ENCODE assay signal across 20 cellular contexts in genomic region chr9:71270554-71270953, GRCh38.
DNase-seq lines count a peak whose midpoint lies in the region; ATAC-seq, FAIRE-seq and TF ChIP-seq lines count a peak whose summit lies in the region.
"Had no signal": no experiment of that assay in that cellular context is flagged by ENCODE, and none has a peak within 500 bp of the region (broad histone marks: within the 10 kb centered on the region; RNA-seq: fewer than 3 reads in every experiment).

No MANE protein-coding gene starts in this region.

- no peak overlapping the region for H3K4me3 Mint-ChIP-seq in activated naive CD8-positive, alpha-beta T cell treated with anti-CD3 and anti-CD28 coated beads, Interleukin-2, amount 50 U/mL, for 24 hours
- H3K4me3 Mint-ChIP-seq: CD8-positive, alpha-beta T cell; GM23338 had no signal

- no peak overlapping the region for H3K4me3 ChIP-seq in SU-DHL-6 (ENCODE audit: insufficient read depth, low read length, poor library complexity, severe bottlenecking)
- no peak overlapping the region for H3K4me3 ChIP-seq in fibroblast of mammary gland (ENCODE audit: control insufficient read depth, low read depth, low read length)
- H3K4me3 ChIP-seq in trophoblast cell (ENCODE audit: low read depth, low read length) = no peak overlapping the region
- H3K4me3 ChIP-seq: A549; BLaER1 treated with 17β-estradiol and CSF1 and Interleukin-3, amounts not matched to agents 10 nM and 100 nM; GM23338; SK-N-MC had no signal

- H3K14ac ChIP-seq in trophoblast cell (ENCODE audit: low read length) = no peak overlapping the region

- no peak overlapping the region for H2AFZ ChIP-seq in SU-DHL-6 (ENCODE audit: low read depth, low read length, severe bottlenecking)
- H2AFZ ChIP-seq in trophoblast cell (ENCODE audit: insufficient read depth, low read length, poor library complexity) = no peak overlapping the region
- H2AFZ ChIP-seq: GM23338 had no signal

- no peak overlapping the region for H3K18ac ChIP-seq in trophoblast cell (ENCODE audit: low read length)

- no peaks in the 10 kb centered on the region for H3K36me3 Mint-ChIP-seq in activated naive CD8-positive, alpha-beta T cell treated with anti-CD3 and anti-CD28 coated beads, Interleukin-2, amount 50 U/mL, for 24 hours (ENCODE audit: low read depth)
- H3K36me3 Mint-ChIP-seq: CD8-positive, alpha-beta T cell had no signal

- no peak overlapping the region for H4K8ac ChIP-seq in trophoblast cell (ENCODE audit: low read depth, low read length)

- H3K9me2 ChIP-seq in SU-DHL-6 (replicated peaks; ENCODE audit: insufficient read depth, low read length) = no peaks in the 10 kb centered on the region

- H3K4me1 ChIP-seq in trophoblast cell (ENCODE audit: control insufficient read depth in 1 of 2, insufficient read depth in 2 of 2, low read length in 2 of 2) = no peaks in the 10 kb centered on the region
- H3K4me1 ChIP-seq: A549 had no signal

- no peak for TF ChIP-seq POLR2A in H54 (IDR thresholded peaks at IDR 0.05; ENCODE audit: low read depth, low read length)

- no peak overlapping the region for H4K91ac ChIP-seq in trophoblast cell (ENCODE audit: low read depth, low read length)

- 0 out of 2 replicates have a peak overlapping the region, but pooled peaks have one; percentile 17 for H3K27ac ChIP-seq in SU-DHL-6 (ENCODE audit: low read depth, low read length)
- H3K27ac ChIP-seq in trophoblast cell (ENCODE audit: low read depth, low read length) = no peak overlapping the region
- H3K27ac ChIP-seq: A549; BLaER1 treated with 17β-estradiol and CSF1 and Interleukin-3, amounts not matched to agents 10 nM and 100 nM; SK-N-MC had no signal

- H3K27ac Mint-ChIP-seq in activated naive CD8-positive, alpha-beta T cell treated with anti-CD3 and anti-CD28 coated beads, Interleukin-2, amount 50 U/mL, for 24 hours = no peak overlapping the region
- H3K27ac Mint-ChIP-seq: CD8-positive, alpha-beta T cell; GM23338 had no signal

- no peak overlapping the region for H2AK5ac ChIP-seq in trophoblast cell (ENCODE audit: low read length)

- H3K4me2 ChIP-seq in SU-DHL-6 (ENCODE audit: low read depth, low read length, poor library complexity, severe bottlenecking) = no peak overlapping the region
- H3K4me2 ChIP-seq in trophoblast cell (ENCODE audit: low read length) = no peak overlapping the region
- H3K4me2 ChIP-seq: A549; BLaER1 treated with 17β-estradiol and CSF1 and Interleukin-3, amounts not matched to agents 10 nM and 100 nM; GM23338 had no signal

- peaks cover 7% of the 10 kb centered on the region for H3K27me3 Mint-ChIP-seq in activated naive CD8-positive, alpha-beta T cell treated with anti-CD3 and anti-CD28 coated beads, Interleukin-2, amount 50 U/mL, for 24 hours

- no peak overlapping the region for H4K12ac ChIP-seq in trophoblast cell (ENCODE audit: low read depth, low read length)

- H3K79me1 ChIP-seq in trophoblast cell (ENCODE audit: low read length) = no peaks in the 10 kb centered on the region

- no peak overlapping the region for H2BK12ac ChIP-seq in trophoblast cell (ENCODE audit: low read length)

- no peaks in the 10 kb centered on the region for H3K79me2 ChIP-seq in SU-DHL-6 (ENCODE audit: insufficient read depth, low read length)
- H3K79me2 ChIP-seq in trophoblast cell (ENCODE audit: control insufficient read depth, insufficient read depth, low read length, poor library complexity) = no peaks in the 10 kb centered on the region

- no peaks in the 10 kb centered on the region for H3K4me1 Mint-ChIP-seq in activated naive CD8-positive, alpha-beta T cell treated with anti-CD3 and anti-CD28 coated beads, Interleukin-2, amount 50 U/mL, for 24 hours

- H3K9me3 Mint-ChIP-seq in activated naive CD8-positive, alpha-beta T cell treated with anti-CD3 and anti-CD28 coated beads, Interleukin-2, amount 50 U/mL, for 24 hours = no peaks in the 10 kb centered on the region
- H3K9me3 Mint-ChIP-seq: CD8-positive, alpha-beta T cell; GM23338 had no signal

- H2BK120ac ChIP-seq in trophoblast cell (ENCODE audit: insufficient read depth, low read length, poor library complexity) = no peak overlapping the region

- H3K9ac ChIP-seq in SU-DHL-6 (ENCODE audit: low read length) (no peak overlapping the region), trophoblast cell (ENCODE audit: low read length) (no peak overlapping the region)
- H3K9ac ChIP-seq: BLaER1 treated with 17β-estradiol and CSF1 and Interleukin-3, amounts not matched to agents 10 nM and 100 nM had no signal

- peak; percentile 61 for FAIRE-seq in H54 (lab: Jason Lieb, UNC)
- FAIRE-seq: A549 had no signal

- H3K27me3 ChIP-seq in SU-DHL-6 (ENCODE audit: low read length) (no peaks in the 10 kb centered on the region), trophoblast cell (ENCODE audit: insufficient read depth, low read length) (no peaks in the 10 kb centered on the region)
- H3K27me3 ChIP-seq: BLaER1 treated with 17β-estradiol and CSF1 and Interleukin-3, amounts not matched to agents 10 nM and 100 nM had no signal

- no peak for ATAC-seq in activated naive CD8-positive, alpha-beta T cell treated with anti-CD3 and anti-CD28 coated beads, Interleukin-2, amount 50 U/mL, for 24 hours
- ATAC-seq: A549; CD8-positive, alpha-beta T cell; GM23338; HCT116 had no signal

- no peak overlapping the region for H3K4ac ChIP-seq in trophoblast cell (ENCODE audit: low read depth, low read length)

- H3F3A ChIP-seq in SU-DHL-6 (ENCODE audit: insufficient read depth) = 0 out of 2 replicates have a peak, but pooled peaks cover 4% of the 10 kb centered on the region

- H4K20me1 ChIP-seq in SU-DHL-6 (ENCODE audit: low read depth, low read length) = no peaks in the 10 kb centered on the region
- H4K20me1 ChIP-seq: BLaER1 treated with 17β-estradiol and CSF1 and Interleukin-3, amounts not matched to agents 10 nM and 100 nM had no signal

- H3K9me3 ChIP-seq in SU-DHL-6 (ENCODE audit: insufficient read depth, low read length) (no peaks in the 10 kb centered on the region), trophoblast cell (ENCODE audit: insufficient read depth, low read depth, low read length) (no peaks in the 10 kb centered on the region)
- H3K9me3 ChIP-seq: A549; BLaER1 treated with 17β-estradiol and CSF1 and Interleukin-3, amounts not matched to agents 10 nM and 100 nM had no signal

- no peaks in the 10 kb centered on the region for H3K36me3 ChIP-seq in SU-DHL-6 (ENCODE audit: low read length)
- H3K36me3 ChIP-seq in trophoblast cell (ENCODE audit: control insufficient read depth in 1 of 2, insufficient read depth in 2 of 2, low read length in 2 of 2) = no peaks in the 10 kb centered on the region
- H3K36me3 ChIP-seq: BLaER1 treated with 17β-estradiol and CSF1 and Interleukin-3, amounts not matched to agents 10 nM and 100 nM had no signal

- no peak overlapping the region for H2BK5ac ChIP-seq in trophoblast cell (ENCODE audit: low read depth, low read length, poor library complexity)

- no peak overlapping the region for H3K23ac ChIP-seq in trophoblast cell (ENCODE audit: low read length)

- DNase-seq in A172 (ENCODE audit: low spot score) (peak; percentile 67), H54 (ENCODE audit: insufficient read length, low spot score) (no peak), fibroblast of mammary gland (ENCODE audit: low read depth) (peak; percentile 34), trophoblast cell (no peak), GF-D8 (lab: John Stamatoyannopoulos, UW) (no peak), T-helper 1 cell (no peak)
- no peak for DNase-seq in activated naive CD8-positive, alpha-beta T cell treated with anti-CD3 and anti-CD28 coated beads, Interleukin-2, amount 50 U/mL, for 24 hours
- DNase-seq: CD8-positive, alpha-beta T cell; Kasumi-1; NCI-H1105; NCI-H2081 treated with DMSO at 0.1 percent for 48 hours; NCI-H446 treated with DMSO at 0.1 percent for 48 hours; NCI-H69; SHP77 had no signal

- TF ChIP-seq CTCF in SU-DHL-6 (IDR thresholded peaks at IDR 0.05; ENCODE audit: insufficient read depth, low read length, poor library complexity, severe bottlenecking) (no peak), fibroblast of mammary gland (conservative IDR thresholded peaks at IDR 0.05; ENCODE audit: control insufficient read depth, insufficient read depth, low read depth, low read length) (no peak)

Comparison
In these comparisons a context has a peak if more than half of its experiments do, and no peak if none do; other contexts are left out.
1. DNase-seq: peak in A172 (single experiment) and fibroblast of mammary gland (single experiment); none in H54 (single experiment), trophoblast cell (0 of 2), activated naive CD8-positive, alpha-beta T cell treated with anti-CD3 and anti-CD28 coated beads, Interleukin-2, amount 50 U/mL, for 24 hours (single experiment), GF-D8 (single experiment) and T-helper 1 cell (0 of 5).